In genomic region chr20:64065062-64065972, GRCh38 we compare ENCODE assay signal across 12 cellular contexts. TPM values are rescaled to one million over a fixed set of nuclear protein-coding genes. Genes with fewer than 3 reads are reported as not detected.
DNase-seq lines count a peak whose midpoint lies in the region; ATAC-seq and TF ChIP-seq lines count a peak whose summit lies in the region.
"Had no signal": no experiment of that assay in that cellular context is flagged by ENCODE, and none has a peak within 500 bp of the region (broad histone marks: within the 10 kb centered on the region; RNA-seq: fewer than 3 reads in every experiment).

No MANE protein-coding gene starts in this region.

- peak overlapping the region; percentile 58 for H3K27ac Mint-ChIP-seq in activated naive CD8-positive, alpha-beta T cell
- H3K27ac Mint-ChIP-seq in nephron progenitor cell = no peak overlapping the region

- no peak overlapping the region for H2AFZ ChIP-seq in Karpas-422 (ENCODE audit: low read length)

- H3K36me3 ChIP-seq in Karpas-422 (ENCODE audit: insufficient read depth, low read length) = no peaks in the 10 kb centered on the region

- no peaks in the 10 kb centered on the region for H3K27me3 Mint-ChIP-seq in activated naive CD8-positive, alpha-beta T cell
- H3K27me3 Mint-ChIP-seq in nephron progenitor cell (ENCODE audit: low read depth, poor library complexity) = no peaks in the 10 kb centered on the region

- H3K79me2 ChIP-seq in Karpas-422 (ENCODE audit: low read length) = peaks cover 17% of the 10 kb centered on the region

- no peak for ATAC-seq in left colon

- peak overlapping the region; percentile 44 for H3K4me3 Mint-ChIP-seq in activated naive CD8-positive, alpha-beta T cell
- peak overlapping the region; percentile 12 for H3K4me3 Mint-ChIP-seq in nephron progenitor cell

- no peak for TF ChIP-seq CTCF in nephron progenitor cell (IDR thresholded peaks at IDR 0.05)

- H3K27ac ChIP-seq in Karpas-422 (ENCODE audit: low read length) = peak overlapping the region; percentile 97
- H3K27ac ChIP-seq: stomach had no signal

- H3K36me3 Mint-ChIP-seq in activated naive CD8-positive, alpha-beta T cell = no peaks in the 10 kb centered on the region
- H3K36me3 Mint-ChIP-seq in nephron progenitor cell (ENCODE audit: low read depth) = no peaks in the 10 kb centered on the region

- peaks cover 38% of the 10 kb centered on the region for H3K4me1 Mint-ChIP-seq in activated naive CD8-positive, alpha-beta T cell (ENCODE audit: low read depth)
- peaks cover 34% of the 10 kb centered on the region for H3K4me1 Mint-ChIP-seq in nephron progenitor cell

- peaks cover 3% of the 10 kb centered on the region; the same call in 1 of the 2 replicates for H4K20me1 ChIP-seq in Karpas-422 (ENCODE audit: insufficient read depth, low read depth, low read length)

- intact Hi-C loops in left colon (cut with DNase I, micrococcal nuclease) = no loop called here

- no peaks in the 10 kb centered on the region for H3K27me3 ChIP-seq in Karpas-422 (ENCODE audit: low read length)
- H3K27me3 ChIP-seq: stomach had no signal

- peak overlapping the region; percentile 91 for H3K4me2 ChIP-seq in Karpas-422 (ENCODE audit: low read depth, low read length, poor library complexity, severe bottlenecking)

- peaks cover 73% of the 10 kb centered on the region for H3K4me1 ChIP-seq in Karpas-422 (ENCODE audit: low read length)

- H3K9me3 Mint-ChIP-seq in activated naive CD8-positive, alpha-beta T cell (ENCODE audit: low read depth) = no peaks in the 10 kb centered on the region
- no peaks in the 10 kb centered on the region for H3K9me3 Mint-ChIP-seq in nephron progenitor cell

- H3K9me3 ChIP-seq in Karpas-422 (ENCODE audit: low read length) = no peaks in the 10 kb centered on the region
- H3K9me3 ChIP-seq: stomach had no signal

- no peaks in the 10 kb centered on the region for H3K9me2 ChIP-seq in Karpas-422 (replicated peaks; ENCODE audit: insufficient read depth, low read length)

- DNase-seq in NCI-H1417 (lab: John Stamatoyannopoulos, UW) (peak in 2 of 3 experiments; percentile 55 to 63), NCI-H1417 treated with DMSO at 0.1 percent for 48 hours (lab: John Stamatoyannopoulos, UW) (no peak), Karpas-422 (peak; percentile 84), nephron progenitor cell (no peak), globus pallidus (ENCODE audit: low spot score) (no peak), left colon (no peak), G401 (ENCODE audit: low spot score) (no peak)
- DNase-seq: 8988T, hippocampal formation had no signal

- in situ Hi-C loops in G401 (cut with HindIII; ENCODE audit: low sequenced_read_pairs) = no loop called here

- peak overlapping the region; percentile 85; the same call in 1 of the 2 replicates for H3K4me3 ChIP-seq in Karpas-422 (ENCODE audit: low read length)

- peak overlapping the region; percentile 98 for H3K9ac ChIP-seq in Karpas-422 (ENCODE audit: low read length)

RNA-seq across cellular contexts. Expression of gene TCEA2, which starts 2.3 kb away (rescaled TPM):
- total RNA-seq in Karpas-422 (2014; rRNA removed; shearing (Covaris generic); ENCODE audit: low replicate concordance) = 124 and 197 TPM in 2 replicates
- 1 to 10 TPM; 7.9 to 9.9 TPM for total RNA-seq in left colon
- 29.2 and 44.0 TPM in 2 replicates for total RNA-seq in G401 (2014; rRNA removed; shearing (Covaris generic))

RNA-seq across cellular contexts. Expression of gene RGS19, which starts 14.0 kb away (rescaled TPM):
- 172 and 272 TPM in 2 replicates for total RNA-seq in Karpas-422 (2014; rRNA removed; shearing (Covaris generic); ENCODE audit: low replicate concordance)
- total RNA-seq in left colon = 1 to 10 TPM; 3.4 to 5.9 TPM
- total RNA-seq in G401 (2014; rRNA removed; shearing (Covaris generic)) = 32.9 and 33.4 TPM in 2 replicates

RNA-seq across cellular contexts. Expression of gene OPRL1, which starts 14.6 kb away (rescaled TPM):
- 34.0 and 60.6 TPM in 2 replicates for total RNA-seq in Karpas-422 (2014; rRNA removed; shearing (Covaris generic); ENCODE audit: low replicate concordance)
- under 1 TPM; 0.15 to 0.17 TPM for total RNA-seq in left colon
- total RNA-seq in G401 (2014; rRNA removed; shearing (Covaris generic)) = 4.2 and 5.0 TPM in 2 replicates

RNA-seq across cellular contexts. Expression of gene SOX18, which starts 15.9 kb away (rescaled TPM):
- not detected in 2 replicates for total RNA-seq in Karpas-422 (2014; rRNA removed; shearing (Covaris generic); ENCODE audit: low replicate concordance)
- total RNA-seq in left colon = 1 to 10 TPM; 8.9 to 9.1 TPM
- total RNA-seq in G401 (2014; rRNA removed; shearing (Covaris generic)) = 1.2 TPM in 1 of 2 replicates, not detected in the other
- total RNA-seq: Daoy had no signal

RNA-seq across cellular contexts. Expression of gene LKAAEAR1, which starts 18.9 kb away (rescaled TPM):
- not detected in 2 replicates for total RNA-seq in Karpas-422 (2014; rRNA removed; shearing (Covaris generic); ENCODE audit: low replicate concordance)
- not detected for total RNA-seq in left colon
- not detected in 2 replicates for total RNA-seq in G401 (2014; rRNA removed; shearing (Covaris generic))
- total RNA-seq: Daoy, stomach had no signal

Comparison
In these comparisons a context has a peak if more than half of its experiments do, and no peak if none do; other contexts are left out.
1. DNase-seq: peak in NCI-H1417 (2 of 3) and Karpas-422 (single experiment); none in NCI-H1417 treated with DMSO at 0.1 percent for 48 hours (single experiment), nephron progenitor cell (single experiment), globus pallidus (single experiment), left colon (0 of 2) and G401 (single experiment).